1 cellular context compared by ENCODE assay signal in genomic region chr4:87375719-87376291, GRCh38.
TF ChIP-seq lines count a peak whose summit lies in the region.

No MANE protein-coding gene starts in this region.

TF ChIP-seq in GM23338, 12 proteins besides CTCF, POLR2A, EP300 and RAD21 (continued from another document):
- TF ChIP-seq, protein P1, sequence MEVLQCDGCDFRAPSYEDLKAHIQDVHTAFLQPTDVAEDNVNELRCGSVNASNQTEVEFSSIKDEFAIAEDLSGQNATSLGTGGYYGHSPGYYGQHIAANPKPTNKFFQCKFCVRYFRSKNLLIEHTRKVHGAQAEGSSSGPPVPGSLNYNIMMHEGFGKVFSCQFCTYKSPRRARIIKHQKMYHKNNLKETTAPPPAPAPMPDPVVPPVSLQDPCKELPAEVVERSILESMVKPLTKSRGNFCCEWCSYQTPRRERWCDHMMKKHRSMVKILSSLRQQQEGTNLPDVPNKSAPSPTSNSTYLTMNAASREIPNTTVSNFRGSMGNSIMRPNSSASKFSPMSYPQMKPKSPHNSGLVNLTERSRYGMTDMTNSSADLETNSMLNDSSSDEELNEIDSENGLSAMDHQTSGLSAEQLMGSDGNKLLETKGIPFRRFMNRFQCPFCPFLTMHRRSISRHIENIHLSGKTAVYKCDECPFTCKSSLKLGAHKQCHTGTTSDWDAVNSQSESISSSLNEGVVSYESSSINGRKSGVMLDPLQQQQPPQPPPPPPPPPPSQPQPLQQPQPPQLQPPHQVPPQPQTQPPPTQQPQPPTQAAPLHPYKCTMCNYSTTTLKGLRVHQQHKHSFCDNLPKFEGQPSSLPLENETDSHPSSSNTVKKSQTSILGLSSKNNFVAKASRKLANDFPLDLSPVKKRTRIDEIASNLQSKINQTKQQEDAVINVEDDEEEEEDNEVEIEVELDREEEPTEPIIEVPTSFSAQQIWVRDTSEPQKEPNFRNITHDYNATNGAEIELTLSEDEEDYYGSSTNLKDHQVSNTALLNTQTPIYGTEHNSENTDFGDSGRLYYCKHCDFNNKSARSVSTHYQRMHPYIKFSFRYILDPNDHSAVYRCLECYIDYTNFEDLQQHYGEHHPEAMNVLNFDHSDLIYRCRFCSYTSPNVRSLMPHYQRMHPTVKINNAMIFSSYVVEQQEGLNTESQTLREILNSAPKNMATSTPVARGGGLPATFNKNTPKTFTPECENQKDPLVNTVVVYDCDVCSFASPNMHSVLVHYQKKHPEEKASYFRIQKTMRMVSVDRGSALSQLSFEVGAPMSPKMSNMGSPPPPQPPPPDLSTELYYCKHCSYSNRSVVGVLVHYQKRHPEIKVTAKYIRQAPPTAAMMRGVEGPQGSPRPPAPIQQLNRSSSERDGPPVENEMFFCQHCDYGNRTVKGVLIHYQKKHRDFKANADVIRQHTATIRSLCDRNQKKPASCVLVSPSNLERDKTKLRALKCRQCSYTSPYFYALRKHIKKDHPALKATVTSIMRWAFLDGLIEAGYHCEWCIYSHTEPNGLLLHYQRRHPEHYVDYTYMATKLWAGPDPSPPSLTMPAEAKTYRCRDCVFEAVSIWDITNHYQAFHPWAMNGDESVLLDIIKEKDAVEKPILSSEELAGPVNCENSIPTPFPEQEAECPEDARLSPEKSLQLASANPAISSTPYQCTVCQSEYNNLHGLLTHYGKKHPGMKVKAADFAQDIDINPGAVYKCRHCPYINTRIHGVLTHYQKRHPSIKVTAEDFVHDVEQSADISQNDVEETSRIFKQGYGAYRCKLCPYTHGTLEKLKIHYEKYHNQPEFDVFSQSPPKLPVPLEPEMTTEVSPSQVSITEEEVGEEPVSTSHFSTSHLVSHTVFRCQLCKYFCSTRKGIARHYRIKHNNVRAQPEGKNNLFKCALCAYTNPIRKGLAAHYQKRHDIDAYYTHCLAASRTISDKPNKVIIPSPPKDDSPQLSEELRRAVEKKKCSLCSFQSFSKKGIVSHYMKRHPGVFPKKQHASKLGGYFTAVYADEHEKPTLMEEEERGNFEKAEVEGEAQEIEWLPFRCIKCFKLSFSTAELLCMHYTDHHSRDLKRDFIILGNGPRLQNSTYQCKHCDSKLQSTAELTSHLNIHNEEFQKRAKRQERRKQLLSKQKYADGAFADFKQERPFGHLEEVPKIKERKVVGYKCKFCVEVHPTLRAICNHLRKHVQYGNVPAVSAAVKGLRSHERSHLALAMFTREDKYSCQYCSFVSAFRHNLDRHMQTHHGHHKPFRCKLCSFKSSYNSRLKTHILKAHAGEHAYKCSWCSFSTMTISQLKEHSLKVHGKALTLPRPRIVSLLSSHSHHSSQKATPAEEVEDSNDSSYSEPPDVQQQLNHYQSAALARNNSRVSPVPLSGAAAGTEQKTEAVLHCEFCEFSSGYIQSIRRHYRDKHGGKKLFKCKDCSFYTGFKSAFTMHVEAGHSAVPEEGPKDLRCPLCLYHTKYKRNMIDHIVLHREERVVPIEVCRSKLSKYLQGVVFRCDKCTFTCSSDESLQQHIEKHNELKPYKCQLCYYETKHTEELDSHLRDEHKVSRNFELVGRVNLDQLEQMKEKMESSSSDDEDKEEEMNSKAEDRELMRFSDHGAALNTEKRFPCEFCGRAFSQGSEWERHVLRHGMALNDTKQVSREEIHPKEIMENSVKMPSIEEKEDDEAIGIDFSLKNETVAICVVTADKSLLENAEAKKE (CRISPR knock-in tag; IDR thresholded peaks at IDR 0.05) = no peak
